8 cellular contexts compared by ENCODE assay signal in the genomic region with DNA sequence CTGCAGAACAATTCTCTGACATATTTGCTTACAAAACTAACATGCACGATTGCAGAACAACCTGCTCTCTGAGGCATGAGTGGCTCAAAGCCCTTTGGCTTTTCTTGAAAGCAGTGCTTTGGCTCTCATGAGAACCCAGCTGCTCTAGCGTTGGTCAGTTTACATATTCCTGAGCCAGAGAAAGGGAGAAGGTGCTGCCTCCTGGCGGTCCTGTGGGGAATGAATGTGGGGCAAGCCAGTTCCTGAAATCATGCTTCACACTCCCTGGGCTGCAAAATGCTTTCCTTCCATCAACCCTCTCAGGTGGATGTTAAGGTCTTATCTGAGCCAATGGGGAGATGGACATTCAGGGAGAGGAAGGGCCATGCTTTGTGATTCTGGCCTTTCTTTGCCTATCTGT.
A peak's percentile ranks its signal among the peaks of the same experiment; 100 is the strongest.
DNase-seq lines count a peak whose midpoint lies in the region; ATAC-seq lines count a peak whose summit lies in the region.

No MANE protein-coding gene starts in this region.

- H3K4me1 ChIP-seq in effector memory CD4-positive, alpha-beta T cell (ENCODE audit: control insufficient read depth, insufficient read depth, low read length, poor library complexity, severe bottlenecking): no peaks in the 10 kb centered on the region

- no peak overlapping the region for H3K27ac ChIP-seq in effector memory CD4-positive, alpha-beta T cell (ENCODE audit: insufficient read depth, low read length, poor library complexity, severe bottlenecking)

- no peak for ATAC-seq in GM18870 (IDR thresholded peaks at IDR 0.05; ENCODE audit: unreplicated experiment)

- DNase-seq in SIG-M5 treated with dmso at 0.1 percent for 504 hours (lab: John Stamatoyannopoulos, UW; ENCODE audit: unreplicated experiment) (peak; percentile 30), SIG-M5 (lab: John Stamatoyannopoulos, UW) (no peak), NCI-H345 treated with DMSO at 0.1 percent for 48 hours (lab: John Stamatoyannopoulos, UW; ENCODE audit: unreplicated experiment) (peak; percentile 37), mucosa of gallbladder (ENCODE audit: low spot score) (peak; percentile 45)
- peak; percentile 49 to 54 for DNase-seq in activated CD4-positive, alpha-beta T cell treated with anti-CD3 and anti-CD28 coated beads, Interleukin-2, amount 50 U/mL, for 4 hours
- DNase-seq in effector memory CD4-positive, alpha-beta T cell: peak; percentile 26 to 43 (median 27)
- peak; percentile 79 for DNase-seq in stimulated activated CD8-positive, alpha-beta memory T cell treated with anti-CD3 and anti-CD28 coated beads, Interleukin-4, amount 100 ng/mL, for 48 hours

- no peak overlapping the region for H3K4me3 ChIP-seq in effector memory CD4-positive, alpha-beta T cell (ENCODE audit: insufficient read depth, low read depth, low read length, poor library complexity, severe bottlenecking)

- no peaks in the 10 kb centered on the region for H3K36me3 ChIP-seq in effector memory CD4-positive, alpha-beta T cell (ENCODE audit: control insufficient read depth, insufficient read depth, low read length)

- no peaks in the 10 kb centered on the region for H3K27me3 ChIP-seq in effector memory CD4-positive, alpha-beta T cell (replicated peaks; ENCODE audit: control insufficient read depth, insufficient read depth, low read length, poor library complexity, severe bottlenecking)

- no peaks in the 10 kb centered on the region for H3K9me3 ChIP-seq in effector memory CD4-positive, alpha-beta T cell (ENCODE audit: control insufficient read depth, low read length)
